In genomic region chr17:50550661-50551432, GRCh38 we compare ENCODE assay signal across 1 cellular context.
A peak's percentile ranks its signal among the peaks of the same experiment; 100 is the strongest.
TF ChIP-seq lines count a peak whose summit lies in the region.

No MANE protein-coding gene starts in this region.

TF ChIP-seq in HepG2, 621 proteins besides CTCF, POLR2A, EP300 and RAD21 (continued from another document):
- TF ChIP-seq GLI4 (CRISPR knock-in tag; IDR thresholded peaks at IDR 0.05; ENCODE audit: borderline replicate concordance) (no peak), ZNF431 (CRISPR knock-in tag; IDR thresholded peaks at IDR 0.05; ENCODE audit: borderline replicate concordance, low read depth) (no peak), MLXIP (CRISPR knock-in tag; IDR thresholded peaks at IDR 0.05; ENCODE audit: borderline replicate concordance) (no peak), SP1 (IDR thresholded peaks at IDR 0.05) (no peak), SP1 (CRISPR knock-in tag; IDR thresholded peaks at IDR 0.05) (peak; percentile 52; the same call in 1 of the 2 replicates), RXRB (CRISPR knock-in tag; IDR thresholded peaks at IDR 0.05; ENCODE audit: borderline replicate concordance) (peak; percentile 62; the same call in 1 of the 2 replicates), CHCHD3 (CRISPR knock-in tag; IDR thresholded peaks at IDR 0.05) (no peak), HOXA3 (CRISPR knock-in tag; IDR thresholded peaks at IDR 0.05) (peak; percentile 42; the same call in 1 of the 2 replicates), SATB2 (CRISPR knock-in tag; IDR thresholded peaks at IDR 0.05) (no peak), ARNT (IDR thresholded peaks at IDR 0.05) (no peak), NFYC (CRISPR knock-in tag; IDR thresholded peaks at IDR 0.05) (no peak), KDM1A (CRISPR knock-in tag; IDR thresholded peaks at IDR 0.05) (no peak), ZNF781 (CRISPR knock-in tag; IDR thresholded peaks at IDR 0.05; ENCODE audit: borderline replicate concordance, not compliant biosample characterization) (no peak), PPARG (CRISPR knock-in tag; conservative IDR thresholded peaks at IDR 0.05) (no peak), ZNF777 (CRISPR knock-in tag; IDR thresholded peaks at IDR 0.05) (no peak), FUBP1 (CRISPR knock-in tag; IDR thresholded peaks at IDR 0.05; ENCODE audit: borderline replicate concordance) (no peak), ZNF253 (CRISPR knock-in tag; IDR thresholded peaks at IDR 0.05; ENCODE audit: borderline replicate concordance) (no peak), NR3C1 (CRISPR knock-in tag; IDR thresholded peaks at IDR 0.05) (no peak), ZNF749 (CRISPR knock-in tag; IDR thresholded peaks at IDR 0.05; ENCODE audit: borderline replicate concordance) (no peak), NBN (conservative IDR thresholded peaks at IDR 0.05) (no peak), ZNF839 (CRISPR knock-in tag; IDR thresholded peaks at IDR 0.05; ENCODE audit: borderline replicate concordance) (no peak), FOSL2 (CRISPR knock-in tag; IDR thresholded peaks at IDR 0.05) (peak; percentile 54; the same call in 1 of the 2 replicates), ZNF230 (CRISPR knock-in tag; IDR thresholded peaks at IDR 0.05) (no peak), YY1 (IDR thresholded peaks at IDR 0.05; ENCODE audit: insufficient read depth, insufficient replicate concordance, low read depth, low read length) (peak; percentile 48), MIER3 (CRISPR knock-in tag; IDR thresholded peaks at IDR 0.05; ENCODE audit: borderline replicate concordance) (peak; percentile 75; the same call in 1 of the 2 replicates)
- TF ChIP-seq, protein P1, sequence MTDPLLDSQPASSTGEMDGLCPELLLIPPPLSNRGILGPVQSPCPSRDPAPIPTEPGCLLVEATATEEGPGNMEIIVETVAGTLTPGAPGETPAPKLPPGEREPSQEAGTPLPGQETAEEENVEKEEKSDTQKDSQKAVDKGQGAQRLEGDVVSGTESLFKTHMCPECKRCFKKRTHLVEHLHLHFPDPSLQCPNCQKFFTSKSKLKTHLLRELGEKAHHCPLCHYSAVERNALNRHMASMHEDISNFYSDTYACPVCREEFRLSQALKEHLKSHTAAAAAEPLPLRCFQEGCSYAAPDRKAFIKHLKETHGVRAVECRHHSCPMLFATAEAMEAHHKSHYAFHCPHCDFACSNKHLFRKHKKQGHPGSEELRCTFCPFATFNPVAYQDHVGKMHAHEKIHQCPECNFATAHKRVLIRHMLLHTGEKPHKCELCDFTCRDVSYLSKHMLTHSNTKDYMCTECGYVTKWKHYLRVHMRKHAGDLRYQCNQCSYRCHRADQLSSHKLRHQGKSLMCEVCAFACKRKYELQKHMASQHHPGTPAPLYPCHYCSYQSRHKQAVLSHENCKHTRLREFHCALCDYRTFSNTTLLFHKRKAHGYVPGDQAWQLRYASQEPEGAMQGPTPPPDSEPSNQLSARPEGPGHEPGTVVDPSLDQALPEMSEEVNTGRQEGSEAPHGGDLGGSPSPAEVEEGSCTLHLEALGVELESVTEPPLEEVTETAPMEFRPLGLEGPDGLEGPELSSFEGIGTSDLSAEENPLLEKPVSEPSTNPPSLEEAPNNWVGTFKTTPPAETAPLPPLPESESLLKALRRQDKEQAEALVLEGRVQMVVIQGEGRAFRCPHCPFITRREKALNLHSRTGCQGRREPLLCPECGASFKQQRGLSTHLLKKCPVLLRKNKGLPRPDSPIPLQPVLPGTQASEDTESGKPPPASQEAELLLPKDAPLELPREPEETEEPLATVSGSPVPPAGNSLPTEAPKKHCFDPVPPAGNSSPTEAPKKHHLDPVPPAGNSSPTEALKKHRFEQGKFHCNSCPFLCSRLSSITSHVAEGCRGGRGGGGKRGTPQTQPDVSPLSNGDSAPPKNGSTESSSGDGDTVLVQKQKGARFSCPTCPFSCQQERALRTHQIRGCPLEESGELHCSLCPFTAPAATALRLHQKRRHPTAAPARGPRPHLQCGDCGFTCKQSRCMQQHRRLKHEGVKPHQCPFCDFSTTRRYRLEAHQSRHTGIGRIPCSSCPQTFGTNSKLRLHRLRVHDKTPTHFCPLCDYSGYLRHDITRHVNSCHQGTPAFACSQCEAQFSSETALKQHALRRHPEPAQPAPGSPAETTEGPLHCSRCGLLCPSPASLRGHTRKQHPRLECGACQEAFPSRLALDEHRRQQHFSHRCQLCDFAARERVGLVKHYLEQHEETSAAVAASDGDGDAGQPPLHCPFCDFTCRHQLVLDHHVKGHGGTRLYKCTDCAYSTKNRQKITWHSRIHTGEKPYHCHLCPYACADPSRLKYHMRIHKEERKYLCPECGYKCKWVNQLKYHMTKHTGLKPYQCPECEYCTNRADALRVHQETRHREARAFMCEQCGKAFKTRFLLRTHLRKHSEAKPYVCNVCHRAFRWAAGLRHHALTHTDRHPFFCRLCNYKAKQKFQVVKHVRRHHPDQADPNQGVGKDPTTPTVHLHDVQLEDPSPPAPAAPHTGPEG (CRISPR knock-in tag; IDR thresholded peaks at IDR 0.05), result no peak
- TF ChIP-seq, protein P2, sequence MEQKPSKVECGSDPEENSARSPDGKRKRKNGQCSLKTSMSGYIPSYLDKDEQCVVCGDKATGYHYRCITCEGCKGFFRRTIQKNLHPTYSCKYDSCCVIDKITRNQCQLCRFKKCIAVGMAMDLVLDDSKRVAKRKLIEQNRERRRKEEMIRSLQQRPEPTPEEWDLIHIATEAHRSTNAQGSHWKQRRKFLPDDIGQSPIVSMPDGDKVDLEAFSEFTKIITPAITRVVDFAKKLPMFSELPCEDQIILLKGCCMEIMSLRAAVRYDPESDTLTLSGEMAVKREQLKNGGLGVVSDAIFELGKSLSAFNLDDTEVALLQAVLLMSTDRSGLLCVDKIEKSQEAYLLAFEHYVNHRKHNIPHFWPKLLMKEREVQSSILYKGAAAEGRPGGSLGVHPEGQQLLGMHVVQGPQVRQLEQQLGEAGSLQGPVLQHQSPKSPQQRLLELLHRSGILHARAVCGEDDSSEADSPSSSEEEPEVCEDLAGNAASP (CRISPR knock-in tag; IDR thresholded peaks at IDR 0.05; ENCODE audit: borderline replicate concordance), result peak; percentile 66; the same call in 1 of the 2 replicates
- TF ChIP-seq, protein P3, sequence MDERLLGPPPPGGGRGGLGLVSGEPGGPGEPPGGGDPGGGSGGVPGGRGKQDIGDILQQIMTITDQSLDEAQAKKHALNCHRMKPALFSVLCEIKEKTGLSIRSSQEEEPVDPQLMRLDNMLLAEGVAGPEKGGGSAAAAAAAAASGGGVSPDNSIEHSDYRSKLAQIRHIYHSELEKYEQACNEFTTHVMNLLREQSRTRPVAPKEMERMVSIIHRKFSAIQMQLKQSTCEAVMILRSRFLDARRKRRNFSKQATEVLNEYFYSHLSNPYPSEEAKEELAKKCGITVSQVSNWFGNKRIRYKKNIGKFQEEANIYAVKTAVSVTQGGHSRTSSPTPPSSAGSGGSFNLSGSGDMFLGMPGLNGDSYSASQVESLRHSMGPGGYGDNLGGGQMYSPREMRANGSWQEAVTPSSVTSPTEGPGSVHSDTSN (CRISPR knock-in tag; IDR thresholded peaks at IDR 0.05), result no peak
